Comparison of ENCODE assay signal across 8 cellular contexts in the genomic region with DNA sequence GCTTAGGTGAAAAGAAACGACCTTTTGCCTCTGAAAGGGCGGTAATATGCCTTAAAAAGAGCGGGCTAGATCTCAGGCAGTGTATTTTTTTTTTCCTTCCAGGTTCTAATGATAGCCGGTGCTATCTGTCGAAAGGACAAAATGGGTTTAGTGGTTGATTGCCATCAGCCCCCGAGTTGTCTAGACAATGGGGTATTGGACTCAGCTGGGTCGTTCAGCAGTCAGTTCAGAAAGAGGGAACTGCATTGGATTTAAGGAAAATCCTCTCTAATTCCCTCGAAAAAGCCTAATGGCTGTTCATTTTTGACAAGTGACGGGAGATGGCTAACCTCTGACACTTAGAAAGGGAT. TPM values are rescaled to one million over a fixed set of nuclear protein-coding genes. Genes with fewer than 3 reads are reported as not detected.
DNase-seq lines count a peak whose midpoint lies in the region; ATAC-seq and TF ChIP-seq lines count a peak whose summit lies in the region.

No MANE protein-coding gene starts in this region.

- intact Hi-C loops in adrenal gland (cut with DNase I) (loop anchor here in 1 of 2 donors (10.0 kb wide), 2 partner anchors 121 to 241 kb away; partner anchors contain the start of gene ABCC5), thyroid gland (cut with DNase I) (no loop called here)

- DNase-seq in activated T-cell treated with anti-CD3 and anti-CD28 coated beads, Interleukin-2, amount 50 U/mL, for 24 hours, result no peak
- no peak for DNase-seq in activated T-cell treated with anti-CD3 and anti-CD28 coated beads, Interleukin-2, amount 50 U/mL, for 1 hour
- DNase-seq in adrenal gland (no peak), thyroid gland (no peak), NCI-H128 (lab: John Stamatoyannopoulos, UW; ENCODE audit: unreplicated experiment) (no peak), HT-29 (ENCODE audit: low spot score) (no peak)

- H3K27ac Mint-ChIP-seq in activated T-cell treated with anti-CD3 and anti-CD28 coated beads, Interleukin-2, amount 50 U/mL, for 24 hours, result peak overlapping the region; percentile 95

- no peaks in the 10 kb centered on the region for H3K9me3 ChIP-seq in adrenal gland (replicated peaks in 1 of 3)
- no peaks in the 10 kb centered on the region for H3K9me3 ChIP-seq in liver (ENCODE audit: control insufficient read depth in 4 of 4, low read length in 3 of 4)
- no peaks in the 10 kb centered on the region for H3K9me3 ChIP-seq in thyroid gland

- peaks cover 0 to 30% of the 10 kb centered on the region in 2 donors for H3K36me3 ChIP-seq in adrenal gland (replicated peaks in 1 of 2)
- peaks cover 0 to 15% (median 10%) of the 10 kb centered on the region in 4 donors for H3K36me3 ChIP-seq in liver (ENCODE audit: control insufficient read depth in 4 of 4, insufficient read depth in 3 of 4, low read depth in 1 of 4, low read length in 3 of 4)
- H3K36me3 ChIP-seq in thyroid gland, result peaks cover 9 to 11% of the 10 kb centered on the region in 2 donors

- TF ChIP-seq RAD21 in liver (IDR thresholded peaks at IDR 0.05), result no peak

- peak overlapping the region; percentile 95 for H3K4me3 Mint-ChIP-seq in activated T-cell treated with anti-CD3 and anti-CD28 coated beads, Interleukin-2, amount 50 U/mL, for 24 hours

- no peaks in the 10 kb centered on the region for H3K9me3 Mint-ChIP-seq in activated T-cell treated with anti-CD3 and anti-CD28 coated beads, Interleukin-2, amount 50 U/mL, for 24 hours

- H3K27me3 ChIP-seq in adrenal gland, result no peaks in the 10 kb centered on the region
- no peaks in the 10 kb centered on the region for H3K27me3 ChIP-seq in liver (ENCODE audit: control insufficient read depth in 4 of 4, insufficient read depth in 4 of 4, low read length in 3 of 4)
- no peaks in the 10 kb centered on the region for H3K27me3 ChIP-seq in thyroid gland

- no peak for ATAC-seq in HG02852 (IDR thresholded peaks at IDR 0.05; ENCODE audit: unreplicated experiment)

- TF ChIP-seq POLR2A in adrenal gland (IDR thresholded peaks at IDR 0.05) (no peak), thyroid gland (IDR thresholded peaks at IDR 0.05) (no peak)

- H3K27me3 Mint-ChIP-seq in activated T-cell treated with anti-CD3 and anti-CD28 coated beads, Interleukin-2, amount 50 U/mL, for 24 hours, result no peaks in the 10 kb centered on the region

- peaks cover 63% of the 10 kb centered on the region for H3K36me3 Mint-ChIP-seq in activated T-cell treated with anti-CD3 and anti-CD28 coated beads, Interleukin-2, amount 50 U/mL, for 24 hours (ENCODE audit: low read depth)

- H3K4me1 ChIP-seq in adrenal gland (replicated peaks in 1 of 2) (peaks cover 7 to 16% of the 10 kb centered on the region in 2 donors), liver (ENCODE audit: control insufficient read depth in 4 of 4, insufficient read depth in 4 of 4, low read length in 3 of 4) (peaks cover 2 to 32% (median 21%) of the 10 kb centered on the region in 4 donors), thyroid gland (peaks cover 12 to 14% of the 10 kb centered on the region in 2 donors)

- H3K4me3 ChIP-seq in adrenal gland (peak overlapping the region; percentile 74 to 96 (median 84)), liver (ENCODE audit: low read depth in 1 of 3, low read length in 3 of 3) (peak overlapping the region; percentile 72 to 97 (median 96)), thyroid gland (replicated peaks in 1 of 3) (peak overlapping the region; percentile 66 to 97 (median 67))

- H3K27ac ChIP-seq in adrenal gland (peak overlapping the region in 4 of 5 donors; percentile 72 to 91 (median 82)), liver (ENCODE audit: low read depth in 1 of 2, low read length in 2 of 2) (peak overlapping the region; percentile 83 to 91), thyroid gland (peak overlapping the region in 2 of 3 donors; percentile 77 to 90)

- WGBS in adrenal gland, 4 donors, result 2 to 5% (median 3%) methylated on average over 9 of the region's 9 CpGs
- WGBS in liver, result 5% methylated on average over 9 of the region's 9 CpGs
- 6 to 7% methylated on average over 9 of the region's 9 CpGs for WGBS in thyroid gland, 2 donors

- peak overlapping the region; percentile 86 to 88 for H3K9ac ChIP-seq in liver (ENCODE audit: low read depth in 1 of 2, low read length in 2 of 2)

- no peak for TF ChIP-seq CTCF in adrenal gland (IDR thresholded peaks at IDR 0.05)
- TF ChIP-seq CTCF in liver (IDR thresholded peaks at IDR 0.05; ENCODE audit: low read depth, low read length, missing input control), result no peak
- no peak for TF ChIP-seq CTCF in thyroid gland (IDR thresholded peaks at IDR 0.05)

- peaks cover 40% of the 10 kb centered on the region for H3K4me1 Mint-ChIP-seq in activated T-cell treated with anti-CD3 and anti-CD28 coated beads, Interleukin-2, amount 50 U/mL, for 24 hours (ENCODE audit: low read depth)

TF ChIP-seq in liver, 16 proteins besides CTCF, POLR2A, EP300 and RAD21 (continues in another document):
- no peak for TF ChIP-seq JUND (IDR thresholded peaks at IDR 0.05)
- no peak for TF ChIP-seq EGR1 (IDR thresholded peaks at IDR 0.05; ENCODE audit: low read depth in 2 of 2)
- TF ChIP-seq SP1 (IDR thresholded peaks at IDR 0.05), result no peak
- no peak for TF ChIP-seq MAX (IDR thresholded peaks at IDR 0.05)
- no peak for TF ChIP-seq RXRA (IDR thresholded peaks at IDR 0.05)
- no peak for TF ChIP-seq FOXA1 (IDR thresholded peaks at IDR 0.05)
- TF ChIP-seq ATF3 (IDR thresholded peaks at IDR 0.05), result no peak
- TF ChIP-seq REST (IDR thresholded peaks at IDR 0.05), result no peak
- no peak for TF ChIP-seq HNF4G (IDR thresholded peaks at IDR 0.05)
- no peak for TF ChIP-seq YY1 (IDR thresholded peaks at IDR 0.05)
- no peak for TF ChIP-seq GABPA (IDR thresholded peaks at IDR 0.05 in 1 of 2, conservative IDR thresholded peaks at IDR 0.05 in 1 of 2)
- no peak for TF ChIP-seq FOXA2 (IDR thresholded peaks at IDR 0.05)

RNA-seq across cellular contexts. Expression of gene EIF2B5, which starts 0.7 kb away (rescaled TPM):
- total RNA-seq in adrenal gland (10 to 100 TPM; 19.1 to 44.2 (median 38.0) TPM), liver (10 to 100 TPM; 28.2 to 34.3 TPM), thyroid gland (10 to 100 TPM; 27.9 to 46.5 (median 42.2) TPM)
- polyA plus RNA-seq in adrenal gland (10 to 100 TPM; 45.9 to 56.1 (median 49.0) TPM), liver (10 to 100 TPM; 19.0 to 20.6 TPM)
- 36.2 and 44.8 TPM in 2 replicates for total RNA-seq in HT-29 (2014; rRNA removed; shearing (Covaris generic))

RNA-seq across cellular contexts. Expression of gene DVL3, which starts 19.3 kb away (rescaled TPM):
- 10 to 100 TPM; 39.4 to 94.1 (median 65.6) TPM for total RNA-seq in adrenal gland
- polyA plus RNA-seq in adrenal gland, result 10 to 100 TPM; 45.8 to 92.9 (median 69.8) TPM
- 10 to 100 TPM; 19.2 to 26.3 TPM for total RNA-seq in liver
- polyA plus RNA-seq in liver, result 10 to 100 TPM in 1 of 2 donors, 1 to 10 TPM in 1; 8.6 to 15.7 TPM
- 100 to 1,000 TPM in 1 of 4 donors, 10 to 100 TPM in 3; 48.2 to 137 (median 65.3) TPM for total RNA-seq in thyroid gland
- 75.1 and 83.9 TPM in 2 replicates for total RNA-seq in HT-29 (2014; rRNA removed; shearing (Covaris generic))

RNA-seq across cellular contexts. Expression of gene AP2M1, which starts 38.8 kb away (rescaled TPM):
- total RNA-seq in adrenal gland (100 to 1,000 TPM; 305 to 700 (median 595) TPM), liver (100 to 1,000 TPM; 114 to 200 TPM), thyroid gland (100 to 1,000 TPM; 180 to 302 (median 212) TPM)
- polyA plus RNA-seq in adrenal gland (100 to 1,000 TPM; 250 to 882 (median 362) TPM), liver (100 to 1,000 TPM in 1 of 2 donors, 10 to 100 TPM in 1; 71.9 to 155 TPM)
- 280 and 309 TPM in 2 replicates for total RNA-seq in HT-29 (2014; rRNA removed; shearing (Covaris generic))

RNA-seq across cellular contexts. Expression of gene HTR3E, which starts 39.0 kb away (rescaled TPM):
- total RNA-seq in adrenal gland, result not detected
- polyA plus RNA-seq in adrenal gland, result not detected
- not detected for total RNA-seq in liver
- polyA plus RNA-seq in liver, result not detected
- not detected for total RNA-seq in thyroid gland
- total RNA-seq in HT-29 (2014; rRNA removed; shearing (Covaris generic)), result not detected in 2 replicates

RNA-seq across cellular contexts. Expression of gene ABCF3, which starts 50.1 kb away (rescaled TPM):
- total RNA-seq in adrenal gland (100 to 1,000 TPM; 123 to 292 (median 182) TPM), liver (10 to 100 TPM; 28.1 to 59.2 TPM), thyroid gland (10 to 100 TPM; 51.1 to 83.4 (median 72.6) TPM)
- polyA plus RNA-seq in adrenal gland (100 to 1,000 TPM; 189 to 353 (median 289) TPM), liver (10 to 100 TPM; 29.7 to 37.8 TPM)
- 42.3 and 51.3 TPM in 2 replicates for total RNA-seq in HT-29 (2014; rRNA removed; shearing (Covaris generic))
